ENCODE assay signal across 20 cellular contexts in genomic region chr12:79267580-79267979, GRCh38.
"Had no signal": no experiment of that assay in that cellular context is flagged by ENCODE, and none has a peak within 500 bp of the region (broad histone marks: within the 10 kb centered on the region; RNA-seq: fewer than 3 reads in every experiment).

No MANE protein-coding gene starts in this region.

- H3K4me3 Mint-ChIP-seq: IgD-negative memory B cell had no signal

- H3K27ac ChIP-seq: HL-60, SJSA1, SK-N-MC had no signal

- H3K36me3 ChIP-seq: MG63, SJSA1 had no signal

- DNase-seq: MG63, NCI-H1092, NCI-H1105 treated with DMSO at 0.1 percent for 48 hours, NCI-H1417 treated with DMSO at 0.1 percent for 48 hours, NCI-H146, NCI-H1694 treated with DMSO at 0.1 percent for 48 hours, NCI-H1930, NCI-H2081, NCI-H2107, NCI-H2227 treated with DMSO at 0.1 percent for 48 hours, NCI-H524, NCI-H748 treated with DMSO at 0.1 percent for 48 hours, Right ventricle myocardium superior, RPMI8226, SIG-M5 had no signal

- H3K4me1 Mint-ChIP-seq: IgD-negative memory B cell had no signal

- H3K27me3 Mint-ChIP-seq: IgD-negative memory B cell had no signal

- H3K27me3 ChIP-seq: MG63, SJSA1 had no signal

- H3K27ac Mint-ChIP-seq: IgD-negative memory B cell had no signal

- H3K9me3 ChIP-seq: MG63, SJSA1 had no signal

- H3K4me3 ChIP-seq: K562, MG63, SJSA1, SK-N-MC had no signal
